Comparison of ENCODE assay signal across 8 cellular contexts in the genomic region with DNA sequence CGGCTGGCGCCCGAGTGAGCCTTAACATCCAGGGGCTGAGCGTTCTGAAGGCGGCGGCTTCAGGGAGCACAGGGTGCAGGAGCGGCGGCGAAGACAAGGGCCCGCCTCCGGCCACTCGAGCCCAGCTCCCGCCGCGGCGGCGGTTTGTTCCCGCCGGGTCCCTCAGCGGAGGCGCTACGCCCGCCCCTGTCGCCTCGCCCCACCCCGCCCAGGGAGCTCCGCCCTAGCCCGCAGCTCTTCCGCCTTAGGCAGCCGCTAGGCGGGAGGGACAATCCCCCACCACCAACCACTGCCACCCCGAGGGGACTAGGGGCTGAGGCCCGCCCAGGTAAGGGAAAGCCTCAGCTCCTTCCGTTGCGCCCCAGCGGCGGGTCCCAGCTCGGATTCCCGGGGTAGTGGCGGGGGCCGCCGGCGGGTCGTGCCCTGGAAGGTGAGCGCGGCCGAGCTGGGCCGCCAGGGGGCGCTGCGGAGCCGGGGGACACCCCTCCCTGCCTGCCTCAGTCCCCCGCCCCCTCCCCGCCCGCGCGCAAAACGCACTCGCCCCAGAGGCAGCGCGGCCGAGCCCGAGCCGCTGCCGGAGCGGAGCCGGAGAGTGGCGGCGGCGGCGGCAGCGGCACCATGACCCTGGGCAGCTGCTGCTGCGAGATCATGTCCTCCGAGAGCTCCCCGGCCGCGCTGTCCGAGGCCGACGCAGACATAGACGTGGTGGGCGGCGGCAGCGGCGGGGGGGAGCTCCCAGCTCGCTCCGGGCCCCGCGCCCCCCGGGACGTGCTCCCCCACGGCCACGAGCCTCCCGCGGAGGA. TPM values are rescaled to one million over a fixed set of nuclear protein-coding genes. Genes with fewer than 3 reads are reported as not detected.
DNase-seq lines count a peak whose midpoint lies in the region; ATAC-seq, FAIRE-seq and TF ChIP-seq lines count a peak whose summit lies in the region.

A gene (plus strand): TSS at position 527 of the 803 bp plus-strand sequence. CDS start 92 bp downstream, at position 619.

- H3K9me3 ChIP-seq in ES-I3 (ENCODE audit: control insufficient read depth, insufficient read depth, low read length) (no peaks in the 10 kb centered on the region), thoracic aorta (no peaks in the 10 kb centered on the region)

- TF ChIP-seq CTCF in KMS-11 (conservative IDR thresholded peaks at IDR 0.05; ENCODE audit: low read depth, low read length) (peak; percentile 74), omental fat pad (IDR thresholded peaks at IDR 0.05) (peak in 2 of 3 donors; percentile 62 to 75), thoracic aorta (IDR thresholded peaks at IDR 0.05) (peak; percentile 99)

- peak within 1 kb of the TSS; percentile 59 for H3K4me2 ChIP-seq in KMS-11

- H4K20me1 ChIP-seq in KMS-11 (ENCODE audit: insufficient read depth) = no peaks in the 10 kb centered on the region

- peak; percentile 78 for ATAC-seq in GM21825 (IDR thresholded peaks at IDR 0.05; ENCODE audit: unreplicated experiment)
- ATAC-seq in omental fat pad (ENCODE audit: low FRiP score) = peak; percentile 73
- peak; percentile 75 for ATAC-seq in thoracic aorta (ENCODE audit: insufficient number of reproducible peaks, low FRiP score, low read depth)

- H3K27me3 ChIP-seq in KMS-11 (ENCODE audit: insufficient read depth, low read depth) (no peaks in the 10 kb centered on the region), thoracic aorta (replicated peaks; ENCODE audit: insufficient read depth) (no peaks in the 10 kb centered on the region)

- FAIRE-seq in frontal cortex (lab: Jason Lieb, UNC) = no peak

- peak; percentile 84 for DNase-seq in RPMI7951 (ENCODE audit: low read depth)
- peak; percentile 88 for DNase-seq in activated effector memory CD4-positive, alpha-beta T cell treated with Interleukin-2 at 50 U/mL for 16 hours
- peak; percentile 90 to 93 for DNase-seq in frontal cortex (ENCODE audit: low spot score in 2 of 2)
- DNase-seq in omental fat pad (ENCODE audit: low spot score) = peak; percentile 71
- peak; percentile 43 for DNase-seq in thoracic aorta (ENCODE audit: low spot score)

- peak within 1 kb of the TSS; percentile 68 for H2AFZ ChIP-seq in KMS-11 (ENCODE audit: low read depth)

- no peaks in the 10 kb centered on the region for H3K36me3 ChIP-seq in ES-I3 (ENCODE audit: insufficient read depth, low read length)
- H3K36me3 ChIP-seq in KMS-11 (ENCODE audit: insufficient read depth) = no peaks in the 10 kb centered on the region
- H3K36me3 ChIP-seq in thoracic aorta = peaks cover 3% of the 10 kb centered on the region

- H3K27ac ChIP-seq in KMS-11 (peak within 1 kb of the TSS; percentile 77), thoracic aorta (peak within 1 kb of the TSS; percentile 90 to 94)

- H3K4me3 ChIP-seq in KMS-11 (IDR thresholded peaks at IDR 0.05; ENCODE audit: insufficient read depth, low read depth, low read length) = peak within 1 kb of the TSS; percentile 92
- H3K4me3 ChIP-seq in thoracic aorta = peak within 1 kb of the TSS; percentile 92

- H3K79me2 ChIP-seq in KMS-11 (ENCODE audit: insufficient read depth, low read depth) = peaks cover 10% of the 10 kb centered on the region; the same call in 1 of the 2 replicates

- H3K9ac ChIP-seq in ES-I3 (ENCODE audit: low read depth, low read length) = peak within 1 kb of the TSS; percentile 68
- peak within 1 kb of the TSS; percentile 89 for H3K9ac ChIP-seq in KMS-11

- H3K4me1 ChIP-seq in ES-I3 (ENCODE audit: insufficient read depth, low read length) (peaks cover 3% of the 10 kb centered on the region; the same call in 1 of the 2 replicates), KMS-11 (ENCODE audit: low read depth, poor library complexity, severe bottlenecking) (peaks cover 8% of the 10 kb centered on the region), thoracic aorta (ENCODE audit: control insufficient read depth in 1 of 2, low read depth in 2 of 2) (peaks cover 28 to 65% of the 10 kb centered on the region in 2 donors)

RNA-seq across cellular contexts. Expression of the gene that starts here (rescaled TPM):
- total RNA-seq in RPMI7951 (2014; rRNA removed; shearing (Covaris generic)) = 0.20 and 0.48 TPM in 2 replicates
- total RNA-seq in frontal cortex (under 0.01 TPM), omental fat pad (under 1 TPM in 2 of 4 donors, not detected in 2; 0.12 to 0.16 TPM), thoracic aorta (1 to 10 TPM; 4.9 TPM)

Comparison
In these comparisons a context has a peak if more than half of its experiments do, and no peak if none do; other contexts are left out.
1. Peak in every context shown above with its lines: DNase-seq, ATAC-seq, H3K4me3 ChIP-seq and H3K27ac ChIP-seq.
2. Peak in DNase-seq in RPMI7951; RNA of the gene not detected or under 1 TPM.
3. Peak in DNase-seq in frontal cortex; RNA of the gene not detected or under 1 TPM.
4. Peak in DNase-seq and ATAC-seq in omental fat pad; RNA of the gene not detected or under 1 TPM.